In the genomic region with DNA sequence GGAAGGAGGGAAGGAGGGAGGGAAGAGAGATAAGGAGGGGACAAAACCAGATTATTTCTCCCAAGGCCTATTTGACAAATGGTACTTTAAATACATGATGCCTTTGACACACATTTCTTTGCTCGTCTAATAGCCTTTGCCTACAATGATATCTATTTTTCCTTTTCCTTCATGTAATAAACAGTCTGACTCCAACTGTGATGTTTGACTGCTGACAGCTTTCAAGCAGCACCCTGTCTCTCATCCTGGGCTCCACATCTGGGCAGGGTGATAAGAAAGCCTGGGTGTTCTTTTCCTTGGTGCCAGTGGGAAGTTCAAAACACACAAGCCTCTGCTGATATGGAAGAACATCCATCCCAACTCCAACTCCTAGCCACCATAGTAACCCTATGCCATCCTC, we compare ENCODE assay signal across 35 cellular contexts.
"Had no signal": no experiment of that assay in that cellular context is flagged by ENCODE, and none has a peak within 500 bp of the region (broad histone marks: within the 10 kb centered on the region; RNA-seq: fewer than 3 reads in every experiment).

No MANE protein-coding gene starts in this region.

- H3K4me3 ChIP-seq: MG63 had no signal

- H3K9ac ChIP-seq: KMS-11 had no signal

- H3K27me3 ChIP-seq: MG63 had no signal

- H3K4me2 ChIP-seq: KMS-11 had no signal

- DNase-seq: Karpas-422, Kasumi-1, MG63, MM.1S, MV-4-11, NCI-H1048, NCI-H1092, NCI-H1092 treated with DMSO at 0.1 percent for 48 hours, NCI-H1105, NCI-H1105 treated with DMSO at 0.1 percent for 48 hours, NCI-H1417 treated with DMSO at 0.1 percent for 48 hours, NCI-H1436, NCI-H1436 treated with DMSO at 0.1 percent for 48 hours, NCI-H146, NCI-H1694, NCI-H1694 treated with DMSO at 0.1 percent for 48 hours, NCI-H187, NCI-H187 treated with DMSO at 0.1 percent for 48 hours, NCI-H1930, NCI-H2029, NCI-H2029 treated with DMSO at 0.1 percent for 48 hours, NCI-H2081, NCI-H2081 treated with DMSO at 0.1 percent for 48 hours, NCI-H2107, NCI-H2171, NCI-H2171 treated with DMSO at 0.1 percent for 48 hours, NCI-H2227 treated with DMSO at 0.1 percent for 48 hours, NCI-H226, NCI-H345, NCI-H446, NCI-H446 treated with DMSO at 0.1 percent for 48 hours, NCI-H510A, NCI-H510A treated with DMSO at 0.1 percent for 48 hours, NCI-H524 had no signal

- H3K27ac ChIP-seq: KMS-11 had no signal

- H3K9me3 ChIP-seq: MG63 had no signal

- H3K36me3 ChIP-seq: MG63 had no signal
